25 cellular contexts compared by ENCODE assay signal in the genomic region with DNA sequence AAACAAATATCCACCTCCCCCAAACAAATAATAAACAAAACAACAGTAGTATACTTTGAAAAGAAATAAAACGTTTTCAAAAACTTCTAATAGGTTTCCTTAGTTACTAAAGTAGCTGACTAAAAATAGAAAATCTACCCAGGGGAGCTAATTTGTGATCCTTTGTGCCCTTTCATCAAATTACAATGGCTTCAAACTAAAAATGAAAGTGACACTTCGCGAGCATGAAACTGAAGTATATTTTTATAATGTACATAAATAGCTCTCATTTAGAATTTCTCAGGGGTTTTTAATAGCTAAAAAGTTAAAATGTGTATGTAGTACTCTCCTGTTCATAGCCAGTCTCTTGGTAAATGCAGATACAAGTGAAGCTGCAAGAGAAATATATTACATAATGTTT.
"Had no signal": no experiment of that assay in that cellular context is flagged by ENCODE, and none has a peak within 500 bp of the region (broad histone marks: within the 10 kb centered on the region; RNA-seq: fewer than 3 reads in every experiment).

No MANE protein-coding gene starts in this region.

- H2AFZ ChIP-seq: PC-9 had no signal

- H3K27ac ChIP-seq: ascending aorta, body of pancreas, PC-9 had no signal

- H3K4me1 ChIP-seq: ascending aorta, body of pancreas had no signal

- H3K36me3 ChIP-seq: ascending aorta had no signal

- FAIRE-seq: bronchial epithelial cell had no signal

- H3K4me3 ChIP-seq: ascending aorta, body of pancreas, PC-9 had no signal

- H3K27me3 ChIP-seq: ascending aorta, body of pancreas had no signal

- ATAC-seq: activated CD8-positive, alpha-beta memory T cell treated with anti-CD3 and anti-CD28 coated beads, Interleukin-2, amount 10 ng/mL, durations not matched to agents 7 days and 5 days; activated naive CD4-positive, alpha-beta T cell treated with anti-CD3 and anti-CD28 coated beads, Interleukin-2, amount 50 U/mL, for 72 hours; activated naive CD8-positive, alpha-beta T cell treated with anti-CD3 and anti-CD28 coated beads, Interleukin-2, amount 50 U/mL, for 24 hours; body of pancreas; T-cell had no signal

- DNase-seq: activated B cell treated with CpG ODN at 0.5 μM for 24 hours; activated CD4-positive, alpha-beta T cell treated with anti-CD3 and anti-CD28 coated beads for 1 hour; activated CD4-positive, alpha-beta T cell treated with anti-CD3 and anti-CD28 coated beads, Interleukin-2, amount 10 ng/mL, durations not matched to agents 24 days and 14 days; activated CD4-positive, alpha-beta T cell treated with anti-CD3 and anti-CD28 coated beads, Interleukin-2, amount 50 U/mL, for 48 hours; activated CD8-positive, alpha-beta memory T cell treated with anti-CD3 and anti-CD28 coated beads, Interleukin-2, amount 10 ng/mL, durations not matched to agents 7 days and 5 days; activated effector memory CD4-positive, alpha-beta T cell treated with anti-CD3 and anti-CD28 coated beads, Interleukin-2, amount 50 U/mL, for 16 hours; activated naive CD4-positive, alpha-beta T cell treated with Interleukin-2 at 50 U/mL for 16 hours; activated naive CD8-positive, alpha-beta T cell treated with anti-CD3 and anti-CD28 coated beads, Interleukin-2, amount 50 U/mL, for 24 hours; activated T-cell treated with anti-CD3 and anti-CD28 coated beads, Interleukin-2, amount 50 U/mL, for 24 hours; amniotic stem cell; body of pancreas; central memory CD4-positive, alpha-beta T cell; NCI-H1092; NCI-H1417; NCI-H1930; NCI-H510A treated with DMSO at 0.1 percent for 48 hours; NCI-H69; PC-9; SHP77 treated with DMSO at 0.1 percent for 48 hours; T-cell; T-helper 2 cell; T1000 had no signal

- H3K4me2 ChIP-seq: PC-9 had no signal

- H3K9me3 ChIP-seq: ascending aorta, body of pancreas had no signal
